Comparison of ENCODE assay signal across 1 cellular context in the genomic region with DNA sequence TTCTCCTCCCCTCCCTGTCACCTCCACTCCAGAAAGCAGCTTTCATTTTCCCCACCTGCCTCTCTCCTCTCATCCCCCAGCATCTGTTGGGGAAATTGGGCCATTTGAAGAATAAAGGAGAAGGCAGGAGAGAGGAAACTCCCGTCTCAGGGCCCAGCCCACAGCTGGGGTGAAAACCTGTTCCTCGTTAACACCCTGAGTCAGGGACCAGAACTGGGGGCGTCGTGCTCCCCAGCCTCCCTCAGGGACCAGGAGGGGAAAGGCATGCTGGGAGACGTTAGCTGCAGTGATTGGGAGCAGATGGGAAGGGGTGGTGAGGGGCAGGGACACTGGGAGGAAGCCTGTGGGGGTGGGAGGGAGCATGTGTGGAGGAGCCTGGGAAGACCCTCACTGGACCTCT.
TF ChIP-seq lines count a peak whose summit lies in the region.

No MANE protein-coding gene starts in this region.

TF ChIP-seq in H1, 55 proteins besides CTCF, POLR2A, EP300 and RAD21 (continued from another document):
- TF ChIP-seq CTBP2 (IDR thresholded peaks at IDR 0.05; ENCODE audit: borderline replicate concordance, insufficient read depth, insufficient read length, low read length) = no peak
- no peak for TF ChIP-seq MAFK (IDR thresholded peaks at IDR 0.05; ENCODE audit: low read depth, low read length)
- no peak for TF ChIP-seq EZH2 (IDR thresholded peaks at IDR 0.05; ENCODE audit: low read depth, low read length, severe bottlenecking)
- TF ChIP-seq CHD2 (IDR thresholded peaks at IDR 0.05; ENCODE audit: low read length) = no peak
- TF ChIP-seq BACH1 (IDR thresholded peaks at IDR 0.05; ENCODE audit: low read length) = no peak
- no peak for TF ChIP-seq POLR2AphosphoS5 (IDR thresholded peaks at IDR 0.05; ENCODE audit: low read depth, low read length)
- no peak for TF ChIP-seq SIN3A (conservative IDR thresholded peaks at IDR 0.05 in 1 of 2, IDR thresholded peaks at IDR 0.05 in 1 of 2; ENCODE audit: low read depth in 1 of 2, low read length in 2 of 2)
- TF ChIP-seq JUN (IDR thresholded peaks at IDR 0.05; ENCODE audit: low read depth, low read length) = no peak
